In the genomic region with DNA sequence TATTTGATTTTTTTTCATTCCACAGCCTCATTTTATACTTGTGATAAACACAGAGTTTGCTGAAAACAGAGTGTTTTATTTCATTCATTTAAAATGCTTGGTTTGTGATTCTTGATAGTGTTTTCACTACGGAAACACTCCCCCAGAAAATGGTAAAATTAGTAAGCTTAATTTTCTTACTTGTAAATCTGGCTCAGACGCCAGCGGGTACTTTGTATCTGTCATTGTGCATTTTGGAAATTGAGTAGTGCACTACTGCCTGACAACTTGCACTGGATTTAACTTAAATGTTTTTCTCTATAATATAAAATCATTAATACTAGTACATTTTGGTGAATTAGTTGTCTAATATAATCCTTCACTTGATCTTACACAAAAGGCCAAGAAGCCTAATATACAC, we compare ENCODE assay signal across 8 cellular contexts. TPM values are rescaled to one million over a fixed set of nuclear protein-coding genes. Genes with fewer than 3 reads are reported as not detected.
DNase-seq lines count a peak whose midpoint lies in the region; ATAC-seq and TF ChIP-seq lines count a peak whose summit lies in the region.

No MANE protein-coding gene starts in this region.

- no peaks in the 10 kb centered on the region for H3K27me3 Mint-ChIP-seq in activated CD8-positive, alpha-beta memory T cell treated with anti-CD3 and anti-CD28 coated beads, Interleukin-2, amount 10 ng/mL, durations not matched to agents 7 days and 5 days

- peak overlapping the region; percentile 91 for H3K27ac Mint-ChIP-seq in activated CD8-positive, alpha-beta memory T cell treated with anti-CD3 and anti-CD28 coated beads, Interleukin-2, amount 10 ng/mL, durations not matched to agents 7 days and 5 days

- peaks cover 3 to 4% of the 10 kb centered on the region in 2 donors for H3K4me1 ChIP-seq in thoracic aorta (ENCODE audit: control insufficient read depth in 1 of 2, low read depth in 2 of 2)

- CTCF ChIA-PET in activated CD8-positive, alpha-beta memory T cell treated with anti-CD3 and anti-CD28 coated beads, Interleukin-2, amount 10 ng/mL, durations not matched to agents 7 days and 5 days (lab: Charles Lee), result interaction anchor here (0.7 to 6.8 kb wide), 7 partner anchors 9 to 129 kb away, joined by 3 to 39 read pairs (median 9); a partner anchor contains a TSS

- no peaks in the 10 kb centered on the region for H3K27me3 ChIP-seq in thoracic aorta (replicated peaks; ENCODE audit: insufficient read depth)

- DNase-seq in activated CD8-positive, alpha-beta memory T cell treated with anti-CD3 and anti-CD28 coated beads, Interleukin-2, amount 10 ng/mL, durations not matched to agents 7 days and 5 days, result no peak
- DNase-seq in activated CD8-positive, alpha-beta memory T cell treated with anti-CD3 and anti-CD28 coated beads, Interleukin-2, amount 50 U/mL, for 4 hours, result no peak
- no peak for DNase-seq in SK-N-MC (ENCODE audit: low read depth, low spot score)
- DNase-seq in fibroblast of villous mesenchyme (ENCODE audit: low read depth), result no peak
- no peak for DNase-seq in thoracic aorta (ENCODE audit: low spot score)
- no peak for DNase-seq in activated CD4-positive, CD25-positive, alpha-beta regulatory T cell (lab: John Stamatoyannopoulos, UW)
- DNase-seq in NCI-H1048 (lab: John Stamatoyannopoulos, UW), result no peak

- H3K9ac ChIP-seq in SK-N-MC (ENCODE audit: insufficient read length), result no peak overlapping the region

- H3K9me3 ChIP-seq in SK-N-MC (ENCODE audit: low read depth, low read length) (no peaks in the 10 kb centered on the region), thoracic aorta (no peaks in the 10 kb centered on the region)

- H3K4me3 ChIP-seq in SK-N-MC, result peak overlapping the region; percentile 63
- peak overlapping the region; percentile 58 for H3K4me3 ChIP-seq in fibroblast of villous mesenchyme (ENCODE audit: low read depth, low read length)
- peak overlapping the region; percentile 61 for H3K4me3 ChIP-seq in thoracic aorta

- H3K36me3 Mint-ChIP-seq in activated CD8-positive, alpha-beta memory T cell treated with anti-CD3 and anti-CD28 coated beads, Interleukin-2, amount 10 ng/mL, durations not matched to agents 7 days and 5 days, result peaks cover 70% of the 10 kb centered on the region

- H3K4me3 Mint-ChIP-seq in activated CD8-positive, alpha-beta memory T cell treated with anti-CD3 and anti-CD28 coated beads, Interleukin-2, amount 10 ng/mL, durations not matched to agents 7 days and 5 days, result peak overlapping the region; percentile 85

- no peak for TF ChIP-seq CTCF in fibroblast of villous mesenchyme (IDR thresholded peaks at IDR 0.05; ENCODE audit: insufficient read depth, low read depth, low read length)
- TF ChIP-seq CTCF in thoracic aorta (IDR thresholded peaks at IDR 0.05), result no peak

- ATAC-seq in activated CD8-positive, alpha-beta memory T cell treated with anti-CD3 and anti-CD28 coated beads, Interleukin-2, amount 10 ng/mL, durations not matched to agents 7 days and 5 days, result no peak
- ATAC-seq in thoracic aorta (ENCODE audit: insufficient number of reproducible peaks, low FRiP score, low read depth), result no peak
- no peak for ATAC-seq in HG03108 (IDR thresholded peaks at IDR 0.05; ENCODE audit: unreplicated experiment)

- H3K27ac ChIP-seq in SK-N-MC (peak overlapping the region; percentile 65; the same call in 1 of the 2 replicates), thoracic aorta (peak overlapping the region in 1 of 2 donors; percentile 62)

- H3K36me3 ChIP-seq in SK-N-MC (ENCODE audit: insufficient read depth, low read length), result peaks cover 9% of the 10 kb centered on the region
- peaks cover 28% of the 10 kb centered on the region for H3K36me3 ChIP-seq in thoracic aorta

- H3K4me1 Mint-ChIP-seq in activated CD8-positive, alpha-beta memory T cell treated with anti-CD3 and anti-CD28 coated beads, Interleukin-2, amount 10 ng/mL, durations not matched to agents 7 days and 5 days, result peaks cover 50% of the 10 kb centered on the region

- H3K9me3 Mint-ChIP-seq in activated CD8-positive, alpha-beta memory T cell treated with anti-CD3 and anti-CD28 coated beads, Interleukin-2, amount 10 ng/mL, durations not matched to agents 7 days and 5 days (ENCODE audit: low read depth), result no peaks in the 10 kb centered on the region

RNA-seq across cellular contexts. Expression of a gene that starts 37.0 kb away (rescaled TPM):
- 1 to 10 TPM; 8.7 to 9.3 TPM for total RNA-seq in activated CD8-positive, alpha-beta memory T cell treated with anti-CD3 and anti-CD28 coated beads, Interleukin-2, amount 10 ng/mL, durations not matched to agents 7 days and 5 days
- total RNA-seq in fibroblast of villous mesenchyme (14.5 and 23.3 TPM in 2 replicates), thoracic aorta (10 to 100 TPM; 18.4 to 23.1 TPM)
